ENCODE assay signal across 8 cellular contexts in genomic region chr18:11947214-11948119, GRCh38. TPM values are rescaled to one million over a fixed set of nuclear protein-coding genes. Genes with fewer than 3 reads are reported as not detected.
DNase-seq lines count a peak whose midpoint lies in the region; ATAC-seq and TF ChIP-seq lines count a peak whose summit lies in the region.

No MANE protein-coding gene starts in this region.

- no peak for TF ChIP-seq CTCF in PC-3 (conservative IDR thresholded peaks at IDR 0.05; ENCODE audit: low read depth, low read length)

- H3K9me3 ChIP-seq in PC-3 (ENCODE audit: low read length) = no peaks in the 10 kb centered on the region

- CTCF ChIA-PET in PC-3 (lab: Charles Lee) = interaction anchor here (0.6 kb wide), 1 partner anchor 10 kb away, joined by 3 read pairs; no protein-coding TSS in a partner anchor

- POLR2A ChIA-PET in PC-3 (lab: Charles Lee; ENCODE audit: unreplicated experiment) = interaction anchor here (0.7 kb wide), 1 partner anchor 33 kb away, joined by 4 read pairs; no protein-coding TSS in a partner anchor

- peak overlapping the region; percentile 70 for H3K4me3 Mint-ChIP-seq in activated T-helper 1 cell treated with anti-CD3 and anti-CD28 coated beads, Interleukin-12 subunit alpha, Interleukin-12 subunit beta, Interleukin-2, Interleukin-4 antibody, amounts not matched to agents 30 ng/mL and 10 ng/mL and 1 ng/mL, durations not matched to agents 14 hours and 24 hours and 36 hours
- H3K4me3 Mint-ChIP-seq in naive B cell = peak overlapping the region; percentile 77 to 96 (median 91)
- H3K4me3 Mint-ChIP-seq in stimulated activated memory B cell treated with anti-CD40 and anti-IgM and Interleukin-4, amounts not matched to agents 10 μg/mL and 1 μg/mL and 100 μg/mL, for 72 hours = peak overlapping the region; percentile 79

- H3K4me2 ChIP-seq in PC-3 (ENCODE audit: low read length) = peak overlapping the region; percentile 42

- H4K20me1 ChIP-seq in PC-3 (ENCODE audit: low read length) = no peaks in the 10 kb centered on the region

- H3K4me1 Mint-ChIP-seq in activated T-helper 1 cell treated with anti-CD3 and anti-CD28 coated beads, Interleukin-12 subunit alpha, Interleukin-12 subunit beta, Interleukin-2, Interleukin-4 antibody, amounts not matched to agents 30 ng/mL and 10 ng/mL and 1 ng/mL, durations not matched to agents 14 hours and 24 hours and 36 hours (ENCODE audit: low read depth) = peaks cover 5% of the 10 kb centered on the region
- peaks cover 8 to 14% (median 10%) of the 10 kb centered on the region in 3 donors for H3K4me1 Mint-ChIP-seq in naive B cell
- H3K4me1 Mint-ChIP-seq in stimulated activated memory B cell treated with anti-CD40 and anti-IgM and Interleukin-4, amounts not matched to agents 10 μg/mL and 1 μg/mL and 100 μg/mL, for 72 hours = peaks cover 16% of the 10 kb centered on the region

- intact Hi-C loops in PC-3 (cut with micrococcal nuclease) = loop anchor here (2.0 kb wide), 1 partner anchor 47 kb away; no protein-coding TSS in a partner anchor
- intact Hi-C loops in activated T-helper 1 cell treated with anti-CD3 and anti-CD28 coated beads, Interleukin-12 subunit alpha, Interleukin-12 subunit beta, Interleukin-2, Interleukin-4 antibody, amounts not matched to agents 30 ng/mL and 10 ng/mL and 1 ng/mL, durations not matched to agents 14 hours and 24 hours and 36 hours (cut with micrococcal nuclease) = loop anchor here (1.0 to 2.0 kb wide), 3 partner anchors 34 to 96 kb away; partner anchors contain the start of genes CHMP1B, IMPA2 and MPPE1

- H3K27ac ChIP-seq in PC-3 (ENCODE audit: low read length) = peak overlapping the region; percentile 34; the same call in 1 of the 2 replicates

- no peaks in the 10 kb centered on the region for H3K36me3 Mint-ChIP-seq in activated T-helper 1 cell treated with anti-CD3 and anti-CD28 coated beads, Interleukin-12 subunit alpha, Interleukin-12 subunit beta, Interleukin-2, Interleukin-4 antibody, amounts not matched to agents 30 ng/mL and 10 ng/mL and 1 ng/mL, durations not matched to agents 14 hours and 24 hours and 36 hours (ENCODE audit: low read depth)
- no peaks in the 10 kb centered on the region for H3K36me3 Mint-ChIP-seq in naive B cell
- H3K36me3 Mint-ChIP-seq in stimulated activated memory B cell treated with anti-CD40 and anti-IgM and Interleukin-4, amounts not matched to agents 10 μg/mL and 1 μg/mL and 100 μg/mL, for 72 hours = no peaks in the 10 kb centered on the region

- H3K4me1 ChIP-seq in PC-3 (ENCODE audit: insufficient read depth, low read length) = peaks cover 10% of the 10 kb centered on the region; the same call in 1 of the 2 replicates

- ATAC-seq in GM18517 (IDR thresholded peaks at IDR 0.05; ENCODE audit: unreplicated experiment) (peak; percentile 80), HG02981 (IDR thresholded peaks at IDR 0.05; ENCODE audit: unreplicated experiment) (peak; percentile 89), PC-3 (peak; percentile 81), naive B cell (ENCODE audit: low read depth in 2 of 2) (peak; percentile 91 to 93)
- peak; percentile 85 for ATAC-seq in stimulated activated memory B cell treated with anti-CD40 and anti-IgM and Interleukin-4, amounts not matched to agents 10 μg/mL and 1 μg/mL and 100 μg/mL, for 72 hours

- BruUV-seq in PC-3 (replicated peaks; lab: Mats Ljungman, UMichigan) = no TSS peak

- H3K9ac ChIP-seq in PC-3 (ENCODE audit: low read length) = 0 out of 2 replicates have a peak overlapping the region, but pooled peaks have one; percentile 4

- no peaks in the 10 kb centered on the region for H3K36me3 ChIP-seq in PC-3 (ENCODE audit: low read depth, low read length)

- peaks cover under 1% of the 10 kb centered on the region for H3K27me3 Mint-ChIP-seq in activated T-helper 1 cell treated with anti-CD3 and anti-CD28 coated beads, Interleukin-12 subunit alpha, Interleukin-12 subunit beta, Interleukin-2, Interleukin-4 antibody, amounts not matched to agents 30 ng/mL and 10 ng/mL and 1 ng/mL, durations not matched to agents 14 hours and 24 hours and 36 hours (ENCODE audit: insufficient read depth)
- H3K27me3 Mint-ChIP-seq in naive B cell = peaks cover 0 to 4% (median 0%) of the 10 kb centered on the region in 3 donors
- H3K27me3 Mint-ChIP-seq in stimulated activated memory B cell treated with anti-CD40 and anti-IgM and Interleukin-4, amounts not matched to agents 10 μg/mL and 1 μg/mL and 100 μg/mL, for 72 hours = no peaks in the 10 kb centered on the region

- H3F3A ChIP-seq in PC-3 (ENCODE audit: low read length, unreplicated experiment) = no peaks in the 10 kb centered on the region

- H2AFZ ChIP-seq in PC-3 (ENCODE audit: low read length) = 0 out of 2 replicates have a peak overlapping the region, but pooled peaks have one; percentile 28

- peak overlapping the region; percentile 53 for H3K27ac Mint-ChIP-seq in activated T-helper 1 cell treated with anti-CD3 and anti-CD28 coated beads, Interleukin-12 subunit alpha, Interleukin-12 subunit beta, Interleukin-2, Interleukin-4 antibody, amounts not matched to agents 30 ng/mL and 10 ng/mL and 1 ng/mL, durations not matched to agents 14 hours and 24 hours and 36 hours
- peak overlapping the region; percentile 53 to 97 (median 86) for H3K27ac Mint-ChIP-seq in naive B cell
- peak overlapping the region; percentile 96 for H3K27ac Mint-ChIP-seq in stimulated activated memory B cell treated with anti-CD40 and anti-IgM and Interleukin-4, amounts not matched to agents 10 μg/mL and 1 μg/mL and 100 μg/mL, for 72 hours

- H3K79me2 ChIP-seq in PC-3 (ENCODE audit: low read length) = no peaks in the 10 kb centered on the region

- no peak overlapping the region for H3K4me3 ChIP-seq in PC-3 (ENCODE audit: low read length)

- no peaks in the 10 kb centered on the region for H3K9me3 Mint-ChIP-seq in activated T-helper 1 cell treated with anti-CD3 and anti-CD28 coated beads, Interleukin-12 subunit alpha, Interleukin-12 subunit beta, Interleukin-2, Interleukin-4 antibody, amounts not matched to agents 30 ng/mL and 10 ng/mL and 1 ng/mL, durations not matched to agents 14 hours and 24 hours and 36 hours
- H3K9me3 Mint-ChIP-seq in naive B cell = no peaks in the 10 kb centered on the region
- H3K9me3 Mint-ChIP-seq in stimulated activated memory B cell treated with anti-CD40 and anti-IgM and Interleukin-4, amounts not matched to agents 10 μg/mL and 1 μg/mL and 100 μg/mL, for 72 hours = no peaks in the 10 kb centered on the region

- DNase-seq in PC-3 = peak; percentile 78
- peak; percentile 43 for DNase-seq in activated T-helper 1 cell treated with anti-CD3 and anti-CD28 coated beads, Interleukin-12 subunit alpha, Interleukin-12 subunit beta, Interleukin-2, Interleukin-4 antibody, amounts not matched to agents 30 ng/mL and 10 ng/mL and 1 ng/mL, durations not matched to agents 14 hours and 24 hours and 36 hours (ENCODE audit: low spot score)
- peak; percentile 99 for DNase-seq in fibroblast of gingiva (ENCODE audit: low read depth)
- peak; percentile 66 for DNase-seq in naive B cell
- DNase-seq in NK-92 (lab: John Stamatoyannopoulos, UW; ENCODE audit: unreplicated experiment) = no peak

- H3K9me2 ChIP-seq in PC-3 (replicated peaks; ENCODE audit: low read length) = no peaks in the 10 kb centered on the region

- no peaks in the 10 kb centered on the region for H3K27me3 ChIP-seq in PC-3 (ENCODE audit: low read length)

RNA-seq across cellular contexts. Expression of gene IMPA2, which starts 33.8 kb away (rescaled TPM):
- total RNA-seq in PC-3 (2014; rRNA removed) = 38.2 and 45.6 TPM in 2 replicates
- 14.4 and 19.3 TPM in 2 replicates for total RNA-seq in activated T-helper 1 cell treated with anti-CD3 and anti-CD28 coated beads, Interleukin-12 subunit alpha, Interleukin-12 subunit beta, Interleukin-2, Interleukin-4 antibody, amounts not matched to agents 30 ng/mL and 10 ng/mL and 1 ng/mL, durations not matched to agents 14 hours and 24 hours and 36 hours
- 10 to 100 TPM in 5 of 6 donors, 1 to 10 TPM in 1; 9.9 to 18.6 (median 13.0) TPM for polyA plus RNA-seq in naive B cell (ENCODE audit: low read depth in 6 of 6)

RNA-seq across cellular contexts. Expression of gene MPPE1, which starts 39.4 kb away (rescaled TPM):
- 15.8 and 17.9 TPM in 2 replicates for total RNA-seq in PC-3 (2014; rRNA removed)
- 45.8 and 47.4 TPM in 2 replicates for total RNA-seq in activated T-helper 1 cell treated with anti-CD3 and anti-CD28 coated beads, Interleukin-12 subunit alpha, Interleukin-12 subunit beta, Interleukin-2, Interleukin-4 antibody, amounts not matched to agents 30 ng/mL and 10 ng/mL and 1 ng/mL, durations not matched to agents 14 hours and 24 hours and 36 hours
- 10 to 100 TPM; 41.2 to 59.4 (median 50.1) TPM for polyA plus RNA-seq in naive B cell (ENCODE audit: low read depth in 6 of 6)
